2 cellular contexts compared by ENCODE assay signal in the genomic region with DNA sequence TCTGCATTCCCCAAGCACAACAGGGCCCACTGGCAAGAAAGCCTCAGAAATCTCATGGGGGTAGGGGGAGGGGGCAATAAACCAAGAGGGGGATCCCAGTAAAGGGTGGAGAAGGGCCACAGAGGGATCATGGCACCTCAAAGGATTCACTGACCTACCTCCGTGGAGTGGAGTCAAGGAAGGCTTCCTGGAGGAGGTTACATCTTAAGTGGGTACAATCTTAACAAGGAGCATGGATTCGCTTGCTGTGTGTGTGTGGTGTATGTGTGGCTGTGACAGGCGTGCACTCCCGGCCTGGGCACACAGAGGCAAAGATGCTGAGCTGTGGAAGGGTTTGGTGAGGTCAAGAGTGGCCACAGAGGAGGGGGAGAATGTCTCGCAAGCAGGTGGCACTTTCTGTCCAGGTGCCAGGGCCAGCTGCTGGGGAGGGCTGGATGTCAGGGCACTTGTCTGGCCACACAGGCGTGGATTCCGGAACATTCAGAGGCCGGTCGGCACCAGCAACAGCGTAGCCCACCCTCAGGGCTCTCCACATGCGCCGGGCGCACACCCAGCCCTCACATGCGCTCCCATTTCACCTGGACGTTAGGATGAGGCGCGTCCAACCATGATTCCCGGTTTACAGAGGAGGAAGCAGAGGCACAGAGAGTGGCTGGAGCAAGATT.
TF ChIP-seq lines count a peak whose summit lies in the region.

No MANE protein-coding gene starts in this region.

TF ChIP-seq in A549, 52 proteins besides CTCF, POLR2A, EP300 and RAD21:
- TF ChIP-seq ZC3H11A (IDR thresholded peaks at IDR 0.05) (no peak), SREBF2 (IDR thresholded peaks at IDR 0.05) (no peak), ZFP36 (IDR thresholded peaks at IDR 0.05; ENCODE audit: borderline replicate concordance, partially characterized antibody) (peak; percentile 89), TP53 (CRISPR knock-in tag; IDR thresholded peaks at IDR 0.05) (no peak), TFCP2L1 (CRISPR knock-in tag; IDR thresholded peaks at IDR 0.05) (no peak), JUN (IDR thresholded peaks at IDR 0.05) (no peak)

TF ChIP-seq in HepG2, 621 proteins besides CTCF, POLR2A, EP300 and RAD21:
- no peak for TF ChIP-seq ZNF180 (CRISPR knock-in tag; IDR thresholded peaks at IDR 0.05; ENCODE audit: borderline replicate concordance, low read depth)
- TF ChIP-seq, protein P1, sequence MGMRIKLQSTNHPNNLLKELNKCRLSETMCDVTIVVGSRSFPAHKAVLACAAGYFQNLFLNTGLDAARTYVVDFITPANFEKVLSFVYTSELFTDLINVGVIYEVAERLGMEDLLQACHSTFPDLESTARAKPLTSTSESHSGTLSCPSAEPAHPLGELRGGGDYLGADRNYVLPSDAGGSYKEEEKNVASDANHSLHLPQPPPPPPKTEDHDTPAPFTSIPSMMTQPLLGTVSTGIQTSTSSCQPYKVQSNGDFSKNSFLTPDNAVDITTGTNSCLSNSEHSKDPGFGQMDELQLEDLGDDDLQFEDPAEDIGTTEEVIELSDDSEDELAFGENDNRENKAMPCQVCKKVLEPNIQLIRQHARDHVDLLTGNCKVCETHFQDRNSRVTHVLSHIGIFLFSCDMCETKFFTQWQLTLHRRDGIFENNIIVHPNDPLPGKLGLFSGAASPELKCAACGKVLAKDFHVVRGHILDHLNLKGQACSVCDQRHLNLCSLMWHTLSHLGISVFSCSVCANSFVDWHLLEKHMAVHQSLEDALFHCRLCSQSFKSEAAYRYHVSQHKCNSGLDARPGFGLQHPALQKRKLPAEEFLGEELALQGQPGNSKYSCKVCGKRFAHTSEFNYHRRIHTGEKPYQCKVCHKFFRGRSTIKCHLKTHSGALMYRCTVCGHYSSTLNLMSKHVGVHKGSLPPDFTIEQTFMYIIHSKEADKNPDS (CRISPR knock-in tag; IDR thresholded peaks at IDR 0.05): no peak
- TF ChIP-seq AGO1 (IDR thresholded peaks at IDR 0.05; ENCODE audit: low read depth, low read length, poor library complexity, severe bottlenecking): no peak
- TF ChIP-seq TBP (CRISPR knock-in tag; IDR thresholded peaks at IDR 0.05): no peak
- TF ChIP-seq ZNF75D (CRISPR knock-in tag; IDR thresholded peaks at IDR 0.05; ENCODE audit: borderline replicate concordance): no peak
- TF ChIP-seq, protein P2, sequence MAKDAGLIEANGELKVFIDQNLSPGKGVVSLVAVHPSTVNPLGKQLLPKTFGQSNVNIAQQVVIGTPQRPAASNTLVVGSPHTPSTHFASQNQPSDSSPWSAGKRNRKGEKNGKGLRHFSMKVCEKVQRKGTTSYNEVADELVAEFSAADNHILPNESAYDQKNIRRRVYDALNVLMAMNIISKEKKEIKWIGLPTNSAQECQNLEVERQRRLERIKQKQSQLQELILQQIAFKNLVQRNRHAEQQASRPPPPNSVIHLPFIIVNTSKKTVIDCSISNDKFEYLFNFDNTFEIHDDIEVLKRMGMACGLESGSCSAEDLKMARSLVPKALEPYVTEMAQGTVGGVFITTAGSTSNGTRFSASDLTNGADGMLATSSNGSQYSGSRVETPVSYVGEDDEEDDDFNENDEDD (CRISPR knock-in tag; IDR thresholded peaks at IDR 0.05; ENCODE audit: borderline replicate concordance): no peak
- no peak for TF ChIP-seq PLRG1 (conservative IDR thresholded peaks at IDR 0.05)
- no peak for TF ChIP-seq KAT8 (CRISPR knock-in tag; IDR thresholded peaks at IDR 0.05)
- TF ChIP-seq IKZF1 (IDR thresholded peaks at IDR 0.05): no peak
- no peak for TF ChIP-seq ATRX (CRISPR knock-in tag; IDR thresholded peaks at IDR 0.05; ENCODE audit: borderline replicate concordance)
- no peak for TF ChIP-seq ZBTB38 (CRISPR knock-in tag; IDR thresholded peaks at IDR 0.05)
- TF ChIP-seq CENPT (CRISPR knock-in tag; IDR thresholded peaks at IDR 0.05; ENCODE audit: low read depth): no peak
- no peak for TF ChIP-seq NFKB2 (CRISPR knock-in tag; IDR thresholded peaks at IDR 0.05; ENCODE audit: borderline replicate concordance)
- no peak for TF ChIP-seq SRSF9 (IDR thresholded peaks at IDR 0.05; ENCODE audit: borderline replicate concordance, insufficient read depth, low read depth, low read length, poor library complexity, severe bottlenecking)
